ENCODE assay signal across 8 cellular contexts in the genomic region with DNA sequence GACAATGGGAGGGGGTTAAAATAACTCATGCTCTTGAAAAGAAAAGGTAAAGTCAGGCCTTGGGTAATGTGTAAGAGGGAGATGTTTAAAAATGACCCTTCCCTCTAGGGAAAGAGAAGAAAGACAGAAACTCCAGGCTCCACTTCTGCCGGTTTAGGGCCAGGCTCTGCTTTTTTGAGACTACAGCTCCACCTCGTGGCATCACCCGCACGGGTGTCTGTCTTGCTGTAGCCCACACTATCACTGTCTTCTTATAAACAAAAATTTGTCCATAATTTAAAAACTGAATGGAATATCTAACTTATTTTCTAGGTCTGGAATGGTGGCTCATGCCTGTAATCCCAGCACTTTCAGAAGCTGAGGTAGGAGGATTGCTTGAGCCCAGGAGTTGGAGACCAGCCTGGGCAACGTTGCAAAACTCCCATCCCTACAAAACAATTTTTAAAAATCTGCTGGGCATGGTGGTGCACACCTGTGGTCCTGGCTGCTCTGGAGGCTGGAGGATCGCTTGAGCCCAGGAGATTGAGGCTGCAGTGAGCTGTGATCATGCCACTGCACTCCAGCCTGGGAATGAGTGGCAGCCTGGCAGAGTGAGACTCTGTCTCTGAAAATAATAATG.
A peak's percentile ranks its signal among the peaks of the same experiment; 100 is the strongest.
DNase-seq lines count a peak whose midpoint lies in the region; ATAC-seq and TF ChIP-seq lines count a peak whose summit lies in the region.

No MANE protein-coding gene starts in this region.

- H3K9me3 Mint-ChIP-seq in activated naive CD8-positive, alpha-beta T cell treated with anti-CD3 and anti-CD28 coated beads, Interleukin-2, amount 10 ng/mL, durations not matched to agents 7 days and 5 days, result no peaks in the 10 kb centered on the region

- H3K27ac Mint-ChIP-seq in activated naive CD8-positive, alpha-beta T cell treated with anti-CD3 and anti-CD28 coated beads, Interleukin-2, amount 10 ng/mL, durations not matched to agents 7 days and 5 days, result no peak overlapping the region

- H3K4me3 ChIP-seq in LNCaP clone FGC (ENCODE audit: low read depth, low read length) (no peak overlapping the region), cardiac muscle cell (no peak overlapping the region)

- TF ChIP-seq CTCF in LNCaP clone FGC (IDR thresholded peaks at IDR 0.05; ENCODE audit: control insufficient read depth, extremely low read depth, insufficient read depth), result peak; percentile 71
- TF ChIP-seq CTCF in cardiac muscle cell (IDR thresholded peaks at IDR 0.05; ENCODE audit: low read depth, low read length), result peak; percentile 83

- H3K4me1 Mint-ChIP-seq in activated naive CD8-positive, alpha-beta T cell treated with anti-CD3 and anti-CD28 coated beads, Interleukin-2, amount 10 ng/mL, durations not matched to agents 7 days and 5 days, result peaks cover 3% of the 10 kb centered on the region

- H3K4me3 Mint-ChIP-seq in activated naive CD8-positive, alpha-beta T cell treated with anti-CD3 and anti-CD28 coated beads, Interleukin-2, amount 10 ng/mL, durations not matched to agents 7 days and 5 days, result no peak overlapping the region

- no peak for ATAC-seq in activated naive CD8-positive, alpha-beta T cell treated with anti-CD3 and anti-CD28 coated beads, Interleukin-2, amount 10 ng/mL, durations not matched to agents 7 days and 5 days (ENCODE audit: low read depth)
- no peak for ATAC-seq in HG02623 (IDR thresholded peaks at IDR 0.05; ENCODE audit: unreplicated experiment)

- no peaks in the 10 kb centered on the region for H3K9me3 ChIP-seq in cardiac muscle cell (ENCODE audit: low read depth)

- POLR2A ChIA-PET in activated naive CD8-positive, alpha-beta T cell treated with anti-CD3 and anti-CD28 coated beads, Interleukin-2, amount 10 ng/mL, durations not matched to agents 7 days and 5 days (lab: Charles Lee), result interaction anchor here (0.6 to 0.9 kb wide), 2 partner anchors 170 to 374 kb away, joined by 3 read pairs; no protein-coding TSS in a partner anchor

- H3K27me3 ChIP-seq in cardiac muscle cell, result peaks cover 13% of the 10 kb centered on the region

- peak; percentile 36 for DNase-seq in SIG-M5 treated with dmso at 0.1 percent for 504 hours (lab: John Stamatoyannopoulos, UW; ENCODE audit: unreplicated experiment)
- DNase-seq in SIG-M5 (lab: John Stamatoyannopoulos, UW), result no peak
- no peak for DNase-seq in LNCaP clone FGC (ENCODE audit: low read depth)
- peak; percentile 4 to 50 for DNase-seq in SW 1271 (lab: John Stamatoyannopoulos, UW)
- peak; percentile 64 for DNase-seq in activated naive CD8-positive, alpha-beta T cell treated with anti-CD3 and anti-CD28 coated beads, Interleukin-2, amount 10 ng/mL, durations not matched to agents 7 days and 5 days
- peak; percentile 77 to 78 for DNase-seq in cardiac muscle cell (ENCODE audit: low read depth in 1 of 2, low spot score in 1 of 2)
- peak; percentile 69 for DNase-seq in putamen (ENCODE audit: low spot score)

- no peak overlapping the region for H3K27ac ChIP-seq in cardiac muscle cell

- H3K27me3 Mint-ChIP-seq in activated naive CD8-positive, alpha-beta T cell treated with anti-CD3 and anti-CD28 coated beads, Interleukin-2, amount 10 ng/mL, durations not matched to agents 7 days and 5 days, result peaks cover 12% of the 10 kb centered on the region

- H3K36me3 Mint-ChIP-seq in activated naive CD8-positive, alpha-beta T cell treated with anti-CD3 and anti-CD28 coated beads, Interleukin-2, amount 10 ng/mL, durations not matched to agents 7 days and 5 days, result no peaks in the 10 kb centered on the region

- no peaks in the 10 kb centered on the region for H3K36me3 ChIP-seq in cardiac muscle cell

- peaks cover 6% of the 10 kb centered on the region for H3K4me1 ChIP-seq in cardiac muscle cell (ENCODE audit: low read depth)

Comparison
In these comparisons a context has a peak if more than half of its experiments do, and no peak if none do; other contexts are left out.
1. DNase-seq: peak in SIG-M5 treated with dmso at 0.1 percent for 504 hours (single experiment), SW 1271 (2 of 2), activated naive CD8-positive, alpha-beta T cell treated with anti-CD3 and anti-CD28 coated beads, Interleukin-2, amount 10 ng/mL, durations not matched to agents 7 days and 5 days (single experiment), cardiac muscle cell (2 of 2) and putamen (single experiment); none in SIG-M5 (single experiment) and LNCaP clone FGC (single experiment).